In genomic region chr10:14047431-14047830, GRCh38 we compare ENCODE assay signal across 25 cellular contexts.
"Had no signal": no experiment of that assay in that cellular context is flagged by ENCODE, and none has a peak within 500 bp of the region (broad histone marks: within the 10 kb centered on the region; RNA-seq: fewer than 3 reads in every experiment).

No MANE protein-coding gene starts in this region.

- FAIRE-seq: bronchial epithelial cell, TTC549 had no signal

- H3K4me3 Mint-ChIP-seq: activated CD4-positive, alpha-beta memory T cell treated with anti-CD3 and anti-CD28 coated beads, Interleukin-2, amount 10 ng/mL, durations not matched to agents 7 days and 5 days; activated naive CD8-positive, alpha-beta T cell treated with anti-CD3 and anti-CD28 coated beads, Interleukin-2, amount 10 ng/mL, durations not matched to agents 7 days and 5 days; activated T-cell treated with anti-CD3 and anti-CD28 coated beads, Interleukin-2, amount 50 U/mL, for 72 hours; T-helper 17 cell had no signal

- H3K9me3 ChIP-seq: adrenal gland, body of pancreas, MG63 had no signal

- H3K27me3 ChIP-seq: adrenal gland, body of pancreas, MG63, Peyer's patch had no signal

- H3K4me1 ChIP-seq: adrenal gland had no signal

- H3K4me1 Mint-ChIP-seq: activated naive CD8-positive, alpha-beta T cell treated with anti-CD3 and anti-CD28 coated beads, Interleukin-2, amount 10 ng/mL, durations not matched to agents 7 days and 5 days; T-helper 17 cell had no signal

- H3K9me3 Mint-ChIP-seq: activated CD4-positive, alpha-beta memory T cell treated with anti-CD3 and anti-CD28 coated beads, Interleukin-2, amount 10 ng/mL, durations not matched to agents 7 days and 5 days; activated naive CD8-positive, alpha-beta T cell treated with anti-CD3 and anti-CD28 coated beads, Interleukin-2, amount 10 ng/mL, durations not matched to agents 7 days and 5 days had no signal

- H3K36me3 Mint-ChIP-seq: activated naive CD8-positive, alpha-beta T cell treated with anti-CD3 and anti-CD28 coated beads, Interleukin-2, amount 10 ng/mL, durations not matched to agents 7 days and 5 days had no signal

- H3K27ac ChIP-seq: adrenal gland, Peyer's patch, VCaP had no signal

- ATAC-seq: activated T-cell treated with anti-CD3 and anti-CD28 coated beads, Interleukin-2, amount 50 U/mL, for 72 hours; body of pancreas; T-helper 17 cell had no signal

- H3K36me3 ChIP-seq: adrenal gland, MG63, Peyer's patch had no signal

- DNase-seq: activated CD4-positive, alpha-beta memory T cell treated with anti-CD3 and anti-CD28 coated beads, Interleukin-2, amount 10 ng/mL, durations not matched to agents 7 days and 5 days; activated CD4-positive, alpha-beta T cell treated with anti-CD3 and anti-CD28 coated beads, Interleukin-2, amount 50 U/mL, for 1 hour; activated CD4-positive, CD25-positive, alpha-beta regulatory T cell; activated naive CD4-positive, alpha-beta T cell treated with anti-CD3 and anti-CD28 coated beads, Interleukin-2, amount 50 U/mL, for 16 hours; activated naive CD8-positive, alpha-beta T cell treated with anti-CD3 and anti-CD28 coated beads, Interleukin-2, amount 10 ng/mL, durations not matched to agents 7 days and 5 days; activated T-cell treated with anti-CD3 and anti-CD28 coated beads, Interleukin-2, amount 50 U/mL, for 72 hours; adrenal gland; anterior cingulate cortex; body of pancreas; central memory CD4-positive, alpha-beta T cell; MG63; MV-4-11; NCI-H1105; NCI-H1436; NCI-H1694 treated with DMSO at 0.1 percent for 48 hours; NCI-H2029 treated with DMSO at 0.1 percent for 48 hours; NCI-H510A treated with DMSO at 0.1 percent for 48 hours; NCI-H69; Peyer's patch; SHP77 treated with DMSO at 0.1 percent for 48 hours; T-helper 17 cell; T-helper 9 cell had no signal

- H3K4me3 ChIP-seq: adrenal gland, body of pancreas, MG63, Peyer's patch had no signal

- H3K27ac Mint-ChIP-seq: activated CD4-positive, alpha-beta memory T cell treated with anti-CD3 and anti-CD28 coated beads, Interleukin-2, amount 10 ng/mL, durations not matched to agents 7 days and 5 days; activated naive CD8-positive, alpha-beta T cell treated with anti-CD3 and anti-CD28 coated beads, Interleukin-2, amount 10 ng/mL, durations not matched to agents 7 days and 5 days; activated T-cell treated with anti-CD3 and anti-CD28 coated beads, Interleukin-2, amount 50 U/mL, for 72 hours; T-helper 17 cell had no signal
